6 cellular contexts compared by ENCODE assay signal in genomic region chr17:39652635-39653315, GRCh38. TPM values are rescaled to one million over a fixed set of nuclear protein-coding genes. Genes with fewer than 3 reads are reported as not detected.
DNase-seq lines count a peak whose midpoint lies in the region; ATAC-seq and TF ChIP-seq lines count a peak whose summit lies in the region.

No MANE protein-coding gene starts in this region.

- 78 to 80% methylated on average over 5 to 6 of the region's 6 CpGs for WGBS in body of pancreas, 2 donors

- peaks cover 40 to 62% of the 10 kb centered on the region in 2 donors for H3K4me1 Mint-ChIP-seq in natural killer cell

- H3K9me3 ChIP-seq in body of pancreas: no peaks in the 10 kb centered on the region

- no peaks in the 10 kb centered on the region for H3K36me3 Mint-ChIP-seq in natural killer cell

- peak overlapping the region; percentile 65 to 79 for H3K27ac Mint-ChIP-seq in natural killer cell

- no peak for TF ChIP-seq POLR2A in body of pancreas (IDR thresholded peaks at IDR 0.05)

- no peaks in the 10 kb centered on the region for H3K27me3 Mint-ChIP-seq in natural killer cell (ENCODE audit: low read depth in 2 of 2)

- no peaks in the 10 kb centered on the region for H3K9me3 Mint-ChIP-seq in natural killer cell

- ATAC-seq in body of pancreas (peak; percentile 13), natural killer cell (no peak)

- DNase-seq in G401 (ENCODE audit: low spot score): peak; percentile 35
- no peak for DNase-seq in body of pancreas
- DNase-seq in natural killer cell: no peak
- no peak for DNase-seq in 8988T
- no peak for DNase-seq in AML-193 (lab: John Stamatoyannopoulos, UW)
- DNase-seq in cerebellar nuclear complex (lab: John Stamatoyannopoulos, UW): no peak

- in situ Hi-C loops in G401 (cut with HindIII; ENCODE audit: low sequenced_read_pairs): no loop called here

- TF ChIP-seq CTCF in body of pancreas (IDR thresholded peaks at IDR 0.05) (no peak), natural killer cell (IDR thresholded peaks at IDR 0.05) (no peak)

- no peaks in the 10 kb centered on the region for H3K36me3 ChIP-seq in body of pancreas (replicated peaks in 1 of 2; ENCODE audit: insufficient read depth in 1 of 2, low read depth in 2 of 2)

- intact Hi-C loops in body of pancreas (cut with DNase I) (no loop called here), natural killer cell (cut with micrococcal nuclease) (no loop called here)

- peaks cover 6% of the 10 kb centered on the region for H3K4me1 ChIP-seq in body of pancreas

- no peak overlapping the region for H3K4me3 Mint-ChIP-seq in natural killer cell

- no peaks in the 10 kb centered on the region for H3K27me3 ChIP-seq in body of pancreas

- no peak overlapping the region for H3K4me3 ChIP-seq in body of pancreas

- no peak overlapping the region for H3K27ac ChIP-seq in body of pancreas

RNA-seq across cellular contexts. Expression of gene TCAP, which starts 12.4 kb away (rescaled TPM):
- 0.43 and 0.44 TPM in 2 replicates for total RNA-seq in G401 (2014; rRNA removed; shearing (Covaris generic))
- total RNA-seq in body of pancreas (under 1 TPM in 1 of 2 donors, not detected in 1; 0.26 TPM), natural killer cell (1 to 10 TPM; 1.3 to 3.8 (median 2.4) TPM)

RNA-seq across cellular contexts. Expression of gene PNMT, which starts 15.5 kb away (rescaled TPM):
- total RNA-seq in G401 (2014; rRNA removed; shearing (Covaris generic)): not detected in 2 replicates
- total RNA-seq in body of pancreas (1 to 10 TPM; 1.3 to 2.6 TPM), natural killer cell (1 to 10 TPM; 1.2 to 2.5 (median 2.2) TPM)

RNA-seq across cellular contexts. Expression of gene STARD3, which starts 15.8 kb away (rescaled TPM):
- total RNA-seq in G401 (2014; rRNA removed; shearing (Covaris generic)): 30.8 and 45.5 TPM in 2 replicates
- total RNA-seq in body of pancreas (10 to 100 TPM; 30.1 to 63.9 TPM), natural killer cell (100 to 1,000 TPM in 2 of 3 donors, 10 to 100 TPM in 1; 97.1 to 115 (median 105) TPM)

RNA-seq across cellular contexts. Expression of gene PPP1R1B, which starts 26.0 kb away (rescaled TPM):
- 3.4 and 8.6 TPM in 2 replicates for total RNA-seq in G401 (2014; rRNA removed; shearing (Covaris generic))
- total RNA-seq in body of pancreas (10 to 100 TPM; 38.4 to 75.8 TPM), natural killer cell (not detected)

RNA-seq across cellular contexts. Expression of gene PGAP3, which starts 35.1 kb away (rescaled TPM):
- 10.3 and 13.5 TPM in 2 replicates for total RNA-seq in G401 (2014; rRNA removed; shearing (Covaris generic))
- 10 to 100 TPM; 13.8 to 33.2 TPM for total RNA-seq in body of pancreas
- total RNA-seq in natural killer cell: 10 to 100 TPM; 45.8 to 57.8 (median 52.4) TPM
